Comparison of ENCODE assay signal across 19 cellular contexts in the genomic region with DNA sequence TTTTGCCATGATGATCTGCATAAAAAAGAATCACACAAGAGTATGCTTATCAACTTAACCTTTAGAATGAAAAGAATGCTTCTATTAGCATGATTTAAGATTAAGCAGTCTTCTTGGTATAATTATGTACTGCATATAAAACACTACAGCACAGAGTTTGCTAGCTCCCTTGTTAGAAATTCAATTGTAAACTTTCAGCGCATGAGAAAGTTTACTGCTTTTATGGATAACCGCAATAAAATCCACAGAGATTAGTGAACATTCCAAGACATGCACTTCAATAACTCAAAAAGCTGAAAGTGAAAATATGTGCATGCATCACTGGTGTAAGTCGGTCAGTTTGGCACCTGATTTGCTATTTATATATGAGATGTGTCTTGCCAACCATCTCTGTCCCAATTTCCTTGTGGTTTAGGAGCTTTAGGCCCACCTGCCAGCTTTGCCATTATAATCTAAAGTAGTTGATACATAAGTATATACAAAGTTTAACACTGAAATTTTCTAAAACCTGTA. TPM values are rescaled to one million over a fixed set of nuclear protein-coding genes. Genes with fewer than 3 reads are reported as not detected.
DNase-seq lines count a peak whose midpoint lies in the region; ATAC-seq, FAIRE-seq and TF ChIP-seq lines count a peak whose summit lies in the region.
"Had no signal": no experiment of that assay in that cellular context is flagged by ENCODE, and none has a peak within 500 bp of the region (broad histone marks: within the 10 kb centered on the region; RNA-seq: fewer than 3 reads in every experiment).

No MANE protein-coding gene starts in this region.

- ATAC-seq in gastrocnemius medialis: no peak
- no peak for ATAC-seq in GM21717 (IDR thresholded peaks at IDR 0.05; ENCODE audit: unreplicated experiment)

- DNase-seq in activated T-cell treated with anti-CD3 and anti-CD28 coated beads, Interleukin-2, amount 50 U/mL, for 24 hours: no peak
- no peak for DNase-seq in activated T-cell treated with anti-CD3 and anti-CD28 coated beads, Interleukin-2, amount 50 U/mL, for 48 hours
- DNase-seq in HCEC 1CT (peak; percentile 55), astrocyte (ENCODE audit: low read depth) (peak; percentile 12), gastrocnemius medialis (no peak), EL (no peak), ureter (ENCODE audit: low spot score) (no peak)
- DNase-seq: C1 segment of cervical spinal cord, GOT3, HFFc6, NCI-H1048, NCI-H146, NCI-H2107, NCI-H526 treated with DMSO at 0.1 percent for 48 hours had no signal

- H3K4me1 ChIP-seq in astrocyte (ENCODE audit: insufficient read depth, low read length): no peaks in the 10 kb centered on the region
- H3K4me1 ChIP-seq in gastrocnemius medialis: peaks cover 2 to 17% of the 10 kb centered on the region in 2 donors

- H3K27ac ChIP-seq in astrocyte (ENCODE audit: low read depth, low read length): no peak overlapping the region
- H3K27ac ChIP-seq in gastrocnemius medialis: peak overlapping the region in 3 of 4 donors; percentile 53 to 68 (median 65)
- H3K27ac ChIP-seq: HL-60, RWPE1 had no signal

- H3K36me3 ChIP-seq in astrocyte (ENCODE audit: insufficient read depth, low read length) (peaks cover 46% of the 10 kb centered on the region), gastrocnemius medialis (peaks cover 0 to 67% of the 10 kb centered on the region in 2 donors)

- TF ChIP-seq POLR2A in gastrocnemius medialis (IDR thresholded peaks at IDR 0.05): no peak

- H3K4me3 ChIP-seq in astrocyte (ENCODE audit: insufficient read depth, low read depth, low read length): no peak overlapping the region
- H3K4me3 ChIP-seq in gastrocnemius medialis: no peak overlapping the region

- peaks cover 63% of the 10 kb centered on the region for H3K36me3 Mint-ChIP-seq in activated T-cell treated with anti-CD3 and anti-CD28 coated beads, Interleukin-2, amount 50 U/mL, for 24 hours (ENCODE audit: low read depth)
- H3K36me3 Mint-ChIP-seq in astrocyte (ENCODE audit: low read depth, unreplicated experiment): peaks cover 6% of the 10 kb centered on the region

- in situ Hi-C loops in gastrocnemius medialis (cut with MboI; ENCODE audit: low sequenced_read_pairs in 4 of 4): no loop called here

- H3K27ac Mint-ChIP-seq in activated T-cell treated with anti-CD3 and anti-CD28 coated beads, Interleukin-2, amount 50 U/mL, for 24 hours: peak overlapping the region; percentile 68
- no peak overlapping the region for H3K27ac Mint-ChIP-seq in astrocyte (ENCODE audit: unreplicated experiment)
- H3K27ac Mint-ChIP-seq: HFFc6 had no signal

- H3K9ac ChIP-seq in astrocyte (ENCODE audit: low read length): no peak overlapping the region

- H3K9me3 Mint-ChIP-seq in activated T-cell treated with anti-CD3 and anti-CD28 coated beads, Interleukin-2, amount 50 U/mL, for 24 hours: no peaks in the 10 kb centered on the region
- no peaks in the 10 kb centered on the region for H3K9me3 Mint-ChIP-seq in astrocyte (ENCODE audit: unreplicated experiment)
- H3K9me3 Mint-ChIP-seq: HFFc6 had no signal

- intact Hi-C loops in gastrocnemius medialis (cut with DNase I; ENCODE audit: low total_unique reads): no loop called here

- no peak for FAIRE-seq in astrocyte (lab: Jason Lieb, UNC)
- FAIRE-seq: A204.1, GM19239 had no signal

- H3K79me2 ChIP-seq in astrocyte (ENCODE audit: insufficient read depth, low read length): no peaks in the 10 kb centered on the region

- TF ChIP-seq CTCF in astrocyte (IDR thresholded peaks at IDR 0.05; ENCODE audit: insufficient read depth, low read depth, low read length) (no peak), gastrocnemius medialis (IDR thresholded peaks at IDR 0.05 in 4 of 5, conservative IDR thresholded peaks at IDR 0.05 in 1 of 5) (no peak)

- H3K27me3 ChIP-seq in astrocyte (ENCODE audit: insufficient read depth, low read length) (no peaks in the 10 kb centered on the region), gastrocnemius medialis (no peaks in the 10 kb centered on the region)

- H3K9me3 ChIP-seq in astrocyte (ENCODE audit: insufficient read depth, low read depth, low read length) (no peaks in the 10 kb centered on the region), gastrocnemius medialis (no peaks in the 10 kb centered on the region)

- H2AFZ ChIP-seq in astrocyte (ENCODE audit: low read depth, low read length): no peak overlapping the region

- H3K4me1 Mint-ChIP-seq in activated T-cell treated with anti-CD3 and anti-CD28 coated beads, Interleukin-2, amount 50 U/mL, for 24 hours (ENCODE audit: low read depth): peaks cover 3% of the 10 kb centered on the region
- H3K4me1 Mint-ChIP-seq in astrocyte (ENCODE audit: low read depth, unreplicated experiment): peaks cover 9% of the 10 kb centered on the region

- H3K4me2 ChIP-seq in astrocyte (ENCODE audit: low read length): no peak overlapping the region

- H4K20me1 ChIP-seq in astrocyte (ENCODE audit: insufficient read depth, low read length): peaks cover 5% of the 10 kb centered on the region

- no peak overlapping the region for H3K4me3 Mint-ChIP-seq in activated T-cell treated with anti-CD3 and anti-CD28 coated beads, Interleukin-2, amount 50 U/mL, for 24 hours
- H3K4me3 Mint-ChIP-seq in astrocyte (ENCODE audit: unreplicated experiment): no peak overlapping the region
- H3K4me3 Mint-ChIP-seq: HFFc6 had no signal

- H3K27me3 Mint-ChIP-seq in activated T-cell treated with anti-CD3 and anti-CD28 coated beads, Interleukin-2, amount 50 U/mL, for 24 hours: no peaks in the 10 kb centered on the region
- H3K27me3 Mint-ChIP-seq in astrocyte (ENCODE audit: low read depth, unreplicated experiment): no peaks in the 10 kb centered on the region

RNA-seq across cellular contexts. Expression of gene CCT8, which starts 16.9 kb away (rescaled TPM):
- total RNA-seq in astrocyte (187 and 198 TPM in 2 replicates), gastrocnemius medialis (100 to 1,000 TPM in 2 of 4 donors, 10 to 100 TPM in 2; 91.8 to 119 (median 99.1) TPM), ureter (121 TPM)

RNA-seq across cellular contexts. Expression of gene USP16, which starts 32.1 kb away (rescaled TPM):
- 25.5 and 30.3 TPM in 2 replicates for total RNA-seq in astrocyte
- total RNA-seq in gastrocnemius medialis: 10 to 100 TPM; 25.0 to 37.2 (median 32.1) TPM
- total RNA-seq in ureter: 51.3 TPM

RNA-seq across cellular contexts. Expression of gene RWDD2B, which starts 37.4 kb away (rescaled TPM):
- total RNA-seq in astrocyte: 11.8 and 12.7 TPM in 2 replicates
- total RNA-seq in gastrocnemius medialis: 10 to 100 TPM; 16.8 to 29.6 (median 26.4) TPM
- 21.0 TPM for total RNA-seq in ureter

Comparison
In these comparisons a context has a peak if more than half of its experiments do, and no peak if none do; other contexts are left out.
1. DNase-seq: peak in HCEC 1CT (single experiment) and astrocyte (single experiment); none in activated T-cell treated with anti-CD3 and anti-CD28 coated beads, Interleukin-2, amount 50 U/mL, for 24 hours (single experiment), activated T-cell treated with anti-CD3 and anti-CD28 coated beads, Interleukin-2, amount 50 U/mL, for 48 hours (0 of 2), gastrocnemius medialis (0 of 2), EL (single experiment) and ureter (single experiment).